1 cellular context compared by ENCODE assay signal in genomic region chr12:54019111-54019811, GRCh38.
TF ChIP-seq lines count a peak whose summit lies in the region.

No MANE protein-coding gene starts in this region.

TF ChIP-seq in GM12878, 131 proteins besides CTCF, POLR2A, EP300 and RAD21:
- TF ChIP-seq HDGF (IDR thresholded peaks at IDR 0.05) (no peak), MLLT1 (IDR thresholded peaks at IDR 0.05) (peak; percentile 57; the same call in 1 of the 2 replicates), SIN3A (IDR thresholded peaks at IDR 0.05; ENCODE audit: low read depth, low read length) (no peak), PKNOX1 (IDR thresholded peaks at IDR 0.05) (no peak), NBN (IDR thresholded peaks at IDR 0.05) (no peak)
